1 cellular context compared by ENCODE assay signal in the genomic region with DNA sequence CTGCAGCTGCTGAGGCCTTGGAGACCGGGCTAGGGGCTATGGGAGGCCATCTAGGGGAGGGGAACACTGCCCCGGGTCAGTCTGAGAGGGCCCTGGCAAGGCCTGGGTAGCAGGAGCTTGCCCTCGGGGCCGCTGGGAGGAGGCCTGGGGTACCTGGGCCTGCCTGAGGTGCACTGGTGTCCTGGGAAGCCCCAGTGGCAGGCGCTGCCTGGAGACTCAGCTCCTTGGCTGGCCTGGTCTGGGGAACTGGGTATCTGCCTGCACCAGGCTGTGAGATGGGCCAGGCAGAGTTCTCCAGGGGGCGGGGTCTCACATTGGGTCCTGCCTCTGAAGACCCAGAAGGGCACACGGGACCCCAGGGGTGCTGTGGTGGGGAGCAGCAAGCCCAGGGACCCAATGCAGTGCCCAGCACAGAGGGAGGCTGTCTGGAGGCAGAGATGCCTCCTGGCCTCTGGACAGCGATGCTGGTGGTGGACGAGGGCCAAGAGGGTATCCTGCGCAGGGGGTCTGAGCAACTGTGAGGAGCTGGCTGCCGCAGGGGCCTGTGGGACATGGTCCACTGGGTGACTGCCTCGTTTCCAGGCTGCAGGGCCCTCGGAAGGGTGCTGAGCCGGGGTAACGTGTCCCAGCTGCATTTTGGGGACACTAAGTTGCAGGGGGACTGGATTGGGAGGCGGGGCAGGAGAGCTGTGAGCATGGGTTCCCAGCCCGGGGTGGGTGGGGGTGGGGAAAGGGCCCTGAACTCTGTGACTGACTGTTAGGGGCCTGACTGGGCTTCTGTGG.
TF ChIP-seq lines count a peak whose summit lies in the region.

No MANE protein-coding gene starts in this region.

TF ChIP-seq in HEK293, 187 proteins besides CTCF, POLR2A, EP300 and RAD21:
- TF ChIP-seq SP2 (tag by site-specific recombination; IDR thresholded peaks at IDR 0.05) (no peak), GLIS2 (tag by site-specific recombination; IDR thresholded peaks at IDR 0.05) (peak; percentile 54), IKZF3 (tag by site-specific recombination; IDR thresholded peaks at IDR 0.05) (no peak), ZNF621 (tag by site-specific recombination; IDR thresholded peaks at IDR 0.05) (no peak), WT1 (tag by site-specific recombination; IDR thresholded peaks at IDR 0.05) (no peak), ZNF223 (tag by site-specific recombination; IDR thresholded peaks at IDR 0.05) (peak; percentile 88), ZNF335 (tag by site-specific recombination; conservative IDR thresholded peaks at IDR 0.05) (peak; percentile 90), ZNF114 (tag by site-specific recombination; IDR thresholded peaks at IDR 0.05) (no peak)
